Comparison of ENCODE assay signal across 7 cellular contexts in the genomic region with DNA sequence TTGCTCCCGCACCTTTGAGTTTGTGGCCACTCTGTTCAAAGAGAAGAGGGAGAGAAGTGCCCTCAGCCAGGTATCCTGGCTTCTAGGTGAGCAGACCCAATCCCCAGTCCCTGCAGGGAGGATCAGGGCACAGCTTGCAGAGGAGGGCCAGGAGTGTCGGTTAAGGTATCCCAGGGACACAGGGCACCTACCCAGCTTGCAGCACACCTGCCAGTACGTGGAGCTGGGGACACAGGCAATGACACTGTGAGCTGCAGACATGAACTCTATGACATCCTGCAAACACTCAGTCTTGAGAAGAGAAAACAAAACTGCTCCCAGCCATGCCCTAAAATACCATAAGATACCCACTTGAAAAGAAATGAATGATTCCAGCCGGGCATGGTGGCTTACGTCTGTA. TPM values are rescaled to one million over a fixed set of nuclear protein-coding genes. Genes with fewer than 3 reads are reported as not detected.
DNase-seq lines count a peak whose midpoint lies in the region; ATAC-seq, FAIRE-seq and TF ChIP-seq lines count a peak whose summit lies in the region.
"Not testable (repeated sequence)": the region's sequence is repeated elsewhere in the genome, so short reads cannot be mapped to it uniquely, and the experiment has no call there.

No MANE protein-coding gene starts in this region.

- in situ Hi-C loops in HepG2 (cut with HindIII; ENCODE audit: extremely low pct_ligation_motif_present, low pct_unique_long_range_greater_than_20kb) = not testable (repeated sequence)

- intact Hi-C loops in Caco-2 (cut with micrococcal nuclease; ENCODE audit: unreplicated experiment); prostate gland (cut with DNase I): not testable (repeated sequence)
- intact Hi-C loops in HepG2 (cut with micrococcal nuclease; ENCODE audit: unreplicated experiment) = loop anchor here (10.0 kb wide), 1 partner anchor 1748 kb away; a partner anchor contains a TSS

- H2AFZ ChIP-seq in HepG2 (ENCODE audit: low read length) = not testable (repeated sequence)

- POLR2A ChIA-PET in Caco-2 (lab: Charles Lee) = not testable (repeated sequence)
- POLR2A ChIA-PET in HEK293 (lab: Yijun Ruan, JAX) = interaction anchor here (0.5 kb wide), 1 partner anchor 9 kb away, joined by 3 read pairs; no protein-coding TSS in a partner anchor
- POLR2A ChIA-PET in WTC11 (lab: Charles Lee) = interaction anchor here (0.7 kb wide), 1 partner anchor 557 kb away, joined by 5 read pairs; no protein-coding TSS in a partner anchor
- POLR2A ChIA-PET in HepG2 (lab: Yijun Ruan, JAX) = interaction anchor here (3.7 kb wide), 1 partner anchor 13 kb away, joined by 53 read pairs; no protein-coding TSS in a partner anchor

- H3K79me2 ChIP-seq in HepG2 (ENCODE audit: insufficient read depth, low read length) = peaks cover 33% of the 10 kb centered on the region

- not testable (repeated sequence) for H3K27me3 ChIP-seq in Caco-2 (replicated peaks; ENCODE audit: control insufficient read depth, insufficient read depth, low read length); HepG2 (ENCODE audit: control insufficient read depth in 1 of 2, insufficient read depth in 2 of 2, low read length in 2 of 2); prostate gland (replicated peaks; ENCODE audit: insufficient read depth)

- not testable (repeated sequence) for FAIRE-seq in HepG2 (lab: Jason Lieb, UNC)

- WGBS in HepG2 (ENCODE audit: low lambda C conversion rate) = 85% methylated on average over 5 of the region's 5 CpGs
- 82% methylated on average over 5 of the region's 5 CpGs for WGBS in prostate gland

- peak overlapping the region; percentile 64 for H3K4me2 ChIP-seq in HepG2 (ENCODE audit: low read depth, low read length)

- not testable (repeated sequence) for H3K4me1 ChIP-seq in Caco-2; HEK293 (ENCODE audit: control insufficient read depth, insufficient read depth, low read length); prostate gland (replicated peaks)
- peaks cover 48% of the 10 kb centered on the region for H3K4me1 ChIP-seq in HepG2 (ENCODE audit: insufficient read depth, low read length)

- TF ChIP-seq RAD21 in HepG2 (CRISPR knock-in tag; IDR thresholded peaks at IDR 0.05) = not testable (repeated sequence)

- not testable (repeated sequence) for TF ChIP-seq EP300 in HepG2 (IDR thresholded peaks at IDR 0.05; ENCODE audit: low read depth in 2 of 2, low read length in 2 of 2); HepG2 (CRISPR knock-in tag; IDR thresholded peaks at IDR 0.05; ENCODE audit: borderline replicate concordance)

- H3K4me3 ChIP-seq in Caco-2 (ENCODE audit: low read depth, low read length); HEK293 (ENCODE audit: low read depth, low read length); prostate gland: not testable (repeated sequence)
- H3K4me3 ChIP-seq in HepG2 (replicated peaks in 1 of 3; ENCODE audit: insufficient read depth in 1 of 3, low read depth in 2 of 3, low read length in 3 of 3) = peak overlapping the region in 1 of 3 experiments; percentile 50; a peak in 1 of 6 replicates

- H3K27ac ChIP-seq in 22Rv1 (peak overlapping the region; percentile 80), HEK293 (ENCODE audit: extremely low read depth, low read depth, low read length) (0 out of 2 replicates have a peak overlapping the region, but pooled peaks have one; percentile 24), HepG2 (ENCODE audit: extremely low read length, insufficient read depth, low read length) (peak overlapping the region; percentile 66), prostate gland (peak overlapping the region; percentile 73 to 87)

- H4K20me1 ChIP-seq in HepG2 (ENCODE audit: insufficient read depth, low read length) = not testable (repeated sequence)

- H3K36me3 ChIP-seq in Caco-2 (ENCODE audit: control insufficient read depth, insufficient read depth, low read length); prostate gland: not testable (repeated sequence)
- peaks cover 7 to 53% of the 10 kb centered on the region in 2 experiments for H3K36me3 ChIP-seq in HEK293 (ENCODE audit: control insufficient read depth in 2 of 2, insufficient read depth in 1 of 2, low read length in 2 of 2)
- H3K36me3 ChIP-seq in HepG2 (replicated peaks in 1 of 2; ENCODE audit: control insufficient read depth in 1 of 2, insufficient read depth in 2 of 2, low read length in 2 of 2) = peaks cover 14 to 16% of the 10 kb centered on the region in 2 experiments; a peak in 4 of 5 replicates

- peaks cover 90% of the 10 kb centered on the region for H3K36me3 Mint-ChIP-seq in Caco-2 (ENCODE audit: insufficient read depth, unreplicated experiment)
- H3K36me3 Mint-ChIP-seq in WTC11 = peaks cover 58% of the 10 kb centered on the region
- not testable (repeated sequence) for H3K36me3 Mint-ChIP-seq in type B pancreatic cell

- H3K4me3 Mint-ChIP-seq in Caco-2 (ENCODE audit: unreplicated experiment); WTC11; type B pancreatic cell: not testable (repeated sequence)

- H3K4me1 Mint-ChIP-seq in Caco-2 (ENCODE audit: low read depth, unreplicated experiment); type B pancreatic cell (ENCODE audit: unreplicated experiment): not testable (repeated sequence)
- H3K4me1 Mint-ChIP-seq in WTC11 = peaks cover 27% of the 10 kb centered on the region

- TF ChIP-seq POLR2A in HepG2 (IDR thresholded peaks at IDR 0.05; ENCODE audit: insufficient read depth in 1 of 2, low read depth in 2 of 2, low read length in 2 of 2); prostate gland (IDR thresholded peaks at IDR 0.05): not testable (repeated sequence)

- not testable (repeated sequence) for BruUV-seq in Caco-2 (replicated peaks; lab: Mats Ljungman, UMichigan); HepG2 (replicated peaks; lab: Mats Ljungman, UMichigan)

- not testable (repeated sequence) for DNase-seq in Caco-2; WTC11 (ENCODE audit: low spot score); HepG2 (ENCODE audit: low spot score); prostate gland (ENCODE audit: low spot score); type B pancreatic cell (ENCODE audit: extremely low spot score, unreplicated experiment)

- CTCF ChIA-PET in Caco-2 (lab: Charles Lee); WTC11 (lab: Charles Lee); HepG2 (lab: Yijun Ruan, JAX; ENCODE audit: low intra/inter-chr PET ratio, low total read pairs): not testable (repeated sequence)
- CTCF ChIA-PET in HEK293 (lab: Yijun Ruan, JAX) = interaction anchor here (0.9 kb wide), 1 partner anchor 51 kb away, joined by 3 read pairs; no protein-coding TSS in a partner anchor

- H3K27me3 Mint-ChIP-seq in Caco-2 (ENCODE audit: insufficient read depth, unreplicated experiment); WTC11 (ENCODE audit: low read depth); type B pancreatic cell: not testable (repeated sequence)

- H3K9me3 Mint-ChIP-seq in Caco-2 (ENCODE audit: unreplicated experiment) = peaks cover 22% of the 10 kb centered on the region
- peaks cover 24% of the 10 kb centered on the region for H3K9me3 Mint-ChIP-seq in WTC11
- not testable (repeated sequence) for H3K9me3 Mint-ChIP-seq in type B pancreatic cell

- H3K9me3 ChIP-seq in Caco-2 (peaks cover 13% of the 10 kb centered on the region; the same call in 1 of the 2 replicates), HEK293 (ENCODE audit: control insufficient read depth, insufficient read depth, low read depth, low read length) (peaks cover 12% of the 10 kb centered on the region)
- not testable (repeated sequence) for H3K9me3 ChIP-seq in HepG2 (ENCODE audit: low read length); prostate gland

- ATAC-seq in WTC11, HepG2: not testable (repeated sequence)

- H3K27ac Mint-ChIP-seq in Caco-2 (ENCODE audit: unreplicated experiment) (peak overlapping the region; percentile 83), WTC11 (peak overlapping the region; percentile 86), type B pancreatic cell (peak overlapping the region; percentile 64)

- peak overlapping the region; percentile 56 for H3K9ac ChIP-seq in HepG2 (ENCODE audit: insufficient read depth, low read depth, low read length)

- TF ChIP-seq CTCF in 22Rv1 (IDR thresholded peaks at IDR 0.05); Caco-2 (IDR thresholded peaks at IDR 0.05; ENCODE audit: insufficient read depth in 1 of 2, low read depth in 1 of 2, low read length in 1 of 2, severe bottlenecking in 1 of 2, unreplicated experiment in 1 of 2); HEK293 (tag by site-specific recombination; IDR thresholded peaks at IDR 0.05); WTC11 (IDR thresholded peaks at IDR 0.05); HepG2 (CRISPR knock-in tag; IDR thresholded peaks at IDR 0.05); prostate gland (IDR thresholded peaks at IDR 0.05); type B pancreatic cell (conservative IDR thresholded peaks at IDR 0.05): not testable (repeated sequence)

RNA-seq across cellular contexts. Expression of a gene that starts 38.1 kb away (rescaled TPM):
- total RNA-seq in Caco-2 (2022) = 69.5 and 78.5 TPM in 2 replicates
- 21.1 to 26.5 TPM (median 25.8 TPM) in 3 replicates for total RNA-seq in WTC11 (2021)
- 20.3 and 21.6 TPM in 2 replicates for total RNA-seq in HepG2 (2016; rRNA removed; fragmentation: Illumina TruSeq; extraction: Trizol)
- 2.9 and 3.0 TPM in 2 replicates for total RNA-seq in HepG2 (2016; cell fraction: cytosol; rRNA removed; fragmentation: Illumina TruSeq; extraction: Trizol; ENCODE audit: low read depth)
- total RNA-seq in HepG2 (2016; cell fraction: insoluble cytoplasmic fraction; rRNA removed; fragmentation: Illumina TruSeq; extraction: Trizol) = 17.5 and 20.5 TPM in 2 replicates
- total RNA-seq in HepG2 (2016; cell fraction: membrane; rRNA removed; fragmentation: Illumina TruSeq; extraction: Trizol) = 6.8 and 7.0 TPM in 2 replicates
- total RNA-seq in HepG2 (2016; cell fraction: nucleus; rRNA removed; fragmentation: Illumina TruSeq; extraction: Trizol) = 12.4 and 14.1 TPM in 2 replicates
- polyA plus RNA-seq in HepG2 (2011; rRNA removed) = 46.6 and 48.0 TPM in 2 replicates
- 45.4 and 46.7 TPM in 2 replicates for polyA plus RNA-seq in HepG2 (2011; cell fraction: cytosol; rRNA removed)
- polyA plus RNA-seq in HepG2 (2011; cell fraction: nucleus; rRNA removed) = 28.4 and 30.4 TPM in 2 replicates
- 35.2 and 42.3 TPM in 2 replicates for polyA plus RNA-seq in HepG2 (2012)
- 0.79 and 0.82 TPM in 2 replicates for polyA plus RNA-seq in HepG2 (2016; cell fraction: cytosol; fragmentation: Illumina TruSeq; extraction: Trizol; ENCODE audit: low read depth)
- 20.4 and 24.3 TPM in 2 replicates for polyA plus RNA-seq in HepG2 (2016; cell fraction: insoluble cytoplasmic fraction; fragmentation: Illumina TruSeq; extraction: Trizol; ENCODE audit: low read depth)
- 2.7 and 3.3 TPM in 2 replicates for polyA plus RNA-seq in HepG2 (2016; cell fraction: membrane; fragmentation: Illumina TruSeq; extraction: Trizol; ENCODE audit: low read depth)
- polyA plus RNA-seq in HepG2 (2016; cell fraction: nucleus; fragmentation: Illumina TruSeq; extraction: Trizol; ENCODE audit: insufficient read depth, low read depth) = 17.9 and 19.2 TPM in 2 replicates
- polyA minus RNA-seq in HepG2 (2011; rRNA and poly(A)+ RNA removed; ENCODE audit: low replicate concordance) = 40.5 and 85.7 TPM in 2 replicates
- polyA minus RNA-seq in HepG2 (2011; cell fraction: cytosol; rRNA and poly(A)+ RNA removed) = 49.3 and 53.6 TPM in 2 replicates
- 29.4 and 36.8 TPM in 2 replicates for polyA minus RNA-seq in HepG2 (2011; cell fraction: nucleus; rRNA and poly(A)+ RNA removed)
- total RNA-seq in prostate gland = 10 to 100 TPM; 46.2 to 95.0 TPM
- 31.6 and 81.6 TPM in 2 replicates for total RNA-seq in type B pancreatic cell (ENCODE audit: low replicate concordance)

RNA-seq across cellular contexts. Expression of a gene that starts 54.4 kb away (rescaled TPM):
- total RNA-seq in Caco-2 (2022) (16.1 and 17.1 TPM in 2 replicates), WTC11 (2021) (8.6 to 10.7 TPM (median 9.3 TPM) in 3 replicates), HepG2 (2016; rRNA removed; fragmentation: Illumina TruSeq; extraction: Trizol) (6.8 and 8.8 TPM in 2 replicates), prostate gland (10 to 100 TPM in 1 of 2 donors, 1 to 10 TPM in 1; 7.9 to 12.2 TPM), type B pancreatic cell (ENCODE audit: low replicate concordance) (12.2 and 12.6 TPM in 2 replicates)
- total RNA-seq in HepG2 (2016; cell fraction: cytosol; rRNA removed; fragmentation: Illumina TruSeq; extraction: Trizol; ENCODE audit: low read depth) = 3.5 and 3.6 TPM in 2 replicates
- 6.7 and 8.0 TPM in 2 replicates for total RNA-seq in HepG2 (2016; cell fraction: insoluble cytoplasmic fraction; rRNA removed; fragmentation: Illumina TruSeq; extraction: Trizol)
- total RNA-seq in HepG2 (2016; cell fraction: membrane; rRNA removed; fragmentation: Illumina TruSeq; extraction: Trizol) = 3.0 and 3.3 TPM in 2 replicates
- 8.0 and 9.4 TPM in 2 replicates for total RNA-seq in HepG2 (2016; cell fraction: nucleus; rRNA removed; fragmentation: Illumina TruSeq; extraction: Trizol)
- polyA plus RNA-seq in HepG2 (2011; rRNA removed) = 6.4 and 6.9 TPM in 2 replicates
- polyA plus RNA-seq in HepG2 (2011; cell fraction: cytosol; rRNA removed) = 4.7 and 4.9 TPM in 2 replicates
- polyA plus RNA-seq in HepG2 (2011; cell fraction: nucleus; rRNA removed) = 6.1 and 8.1 TPM in 2 replicates
- 5.3 and 5.8 TPM in 2 replicates for polyA plus RNA-seq in HepG2 (2012)
- polyA plus RNA-seq in HepG2 (2016; cell fraction: cytosol; fragmentation: Illumina TruSeq; extraction: Trizol; ENCODE audit: low read depth) = 0.41 and 0.49 TPM in 2 replicates
- 9.9 and 11.1 TPM in 2 replicates for polyA plus RNA-seq in HepG2 (2016; cell fraction: insoluble cytoplasmic fraction; fragmentation: Illumina TruSeq; extraction: Trizol; ENCODE audit: low read depth)
- polyA plus RNA-seq in HepG2 (2016; cell fraction: membrane; fragmentation: Illumina TruSeq; extraction: Trizol; ENCODE audit: low read depth) = 1.2 and 1.4 TPM in 2 replicates
- polyA plus RNA-seq in HepG2 (2016; cell fraction: nucleus; fragmentation: Illumina TruSeq; extraction: Trizol; ENCODE audit: insufficient read depth, low read depth) = 12.3 and 13.0 TPM in 2 replicates
- 8.9 and 26.0 TPM in 2 replicates for polyA minus RNA-seq in HepG2 (2011; rRNA and poly(A)+ RNA removed; ENCODE audit: low replicate concordance)
- 4.7 and 6.5 TPM in 2 replicates for polyA minus RNA-seq in HepG2 (2011; cell fraction: cytosol; rRNA and poly(A)+ RNA removed)
- polyA minus RNA-seq in HepG2 (2011; cell fraction: nucleus; rRNA and poly(A)+ RNA removed) = 10.9 and 12.7 TPM in 2 replicates

RNA-seq across cellular contexts. Expression of a gene that starts 54.6 kb away (rescaled TPM):
- total RNA-seq in Caco-2 (2022) (9.6 and 12.0 TPM in 2 replicates), WTC11 (2021) (5.2 to 6.2 TPM (median 5.3 TPM) in 3 replicates), HepG2 (2016; rRNA removed; fragmentation: Illumina TruSeq; extraction: Trizol) (6.0 and 10.0 TPM in 2 replicates), prostate gland (1 to 10 TPM; 4.3 to 8.3 TPM), type B pancreatic cell (ENCODE audit: low replicate concordance) (4.3 and 4.5 TPM in 2 replicates)
- total RNA-seq in HepG2 (2016; cell fraction: cytosol; rRNA removed; fragmentation: Illumina TruSeq; extraction: Trizol; ENCODE audit: low read depth) = 4.8 and 5.8 TPM in 2 replicates
- total RNA-seq in HepG2 (2016; cell fraction: insoluble cytoplasmic fraction; rRNA removed; fragmentation: Illumina TruSeq; extraction: Trizol) = 7.0 and 10.1 TPM in 2 replicates
- 8.7 and 9.8 TPM in 2 replicates for total RNA-seq in HepG2 (2016; cell fraction: membrane; rRNA removed; fragmentation: Illumina TruSeq; extraction: Trizol)
- 1.6 and 2.2 TPM in 2 replicates for total RNA-seq in HepG2 (2016; cell fraction: nucleus; rRNA removed; fragmentation: Illumina TruSeq; extraction: Trizol)
- polyA plus RNA-seq in HepG2 (2011; rRNA removed) = 1.5 and 2.3 TPM in 2 replicates
- polyA plus RNA-seq in HepG2 (2011; cell fraction: cytosol; rRNA removed) = 2.2 and 2.3 TPM in 2 replicates
- polyA plus RNA-seq in HepG2 (2011; cell fraction: nucleus; rRNA removed) = 0.55 and 0.98 TPM in 2 replicates
- 1.2 and 1.4 TPM in 2 replicates for polyA plus RNA-seq in HepG2 (2012)
- polyA plus RNA-seq in HepG2 (2016; cell fraction: cytosol; fragmentation: Illumina TruSeq; extraction: Trizol; ENCODE audit: low read depth) = 5.1 and 6.8 TPM in 2 replicates
- polyA plus RNA-seq in HepG2 (2016; cell fraction: insoluble cytoplasmic fraction; fragmentation: Illumina TruSeq; extraction: Trizol; ENCODE audit: low read depth) = 11.3 and 14.8 TPM in 2 replicates
- 9.8 and 9.9 TPM in 2 replicates for polyA plus RNA-seq in HepG2 (2016; cell fraction: membrane; fragmentation: Illumina TruSeq; extraction: Trizol; ENCODE audit: low read depth)
- 4.0 and 5.4 TPM in 2 replicates for polyA plus RNA-seq in HepG2 (2016; cell fraction: nucleus; fragmentation: Illumina TruSeq; extraction: Trizol; ENCODE audit: insufficient read depth, low read depth)
- 3.2 and 11.0 TPM in 2 replicates for polyA minus RNA-seq in HepG2 (2011; rRNA and poly(A)+ RNA removed; ENCODE audit: low replicate concordance)
- polyA minus RNA-seq in HepG2 (2011; cell fraction: cytosol; rRNA and poly(A)+ RNA removed) = 0.69 and 3.0 TPM in 2 replicates
- 0.39 and 0.99 TPM in 2 replicates for polyA minus RNA-seq in HepG2 (2011; cell fraction: nucleus; rRNA and poly(A)+ RNA removed)

RNA-seq across cellular contexts. Expression of a gene that starts 54.8 kb away (rescaled TPM):
- total RNA-seq in Caco-2 (2022) = 14.5 and 17.3 TPM in 2 replicates
- 21.1 to 22.5 TPM (median 21.6 TPM) in 3 replicates for total RNA-seq in WTC11 (2021)
- 10.9 and 13.1 TPM in 2 replicates for total RNA-seq in HepG2 (2016; rRNA removed; fragmentation: Illumina TruSeq; extraction: Trizol)
- 4.3 and 4.8 TPM in 2 replicates for total RNA-seq in HepG2 (2016; cell fraction: cytosol; rRNA removed; fragmentation: Illumina TruSeq; extraction: Trizol; ENCODE audit: low read depth)
- 10.2 and 12.0 TPM in 2 replicates for total RNA-seq in HepG2 (2016; cell fraction: insoluble cytoplasmic fraction; rRNA removed; fragmentation: Illumina TruSeq; extraction: Trizol)
- total RNA-seq in HepG2 (2016; cell fraction: membrane; rRNA removed; fragmentation: Illumina TruSeq; extraction: Trizol) = 4.7 and 5.4 TPM in 2 replicates
- total RNA-seq in HepG2 (2016; cell fraction: nucleus; rRNA removed; fragmentation: Illumina TruSeq; extraction: Trizol) = 9.8 and 10.4 TPM in 2 replicates
- 7.2 TPM in 2 replicates for polyA plus RNA-seq in HepG2 (2011; rRNA removed)
- 5.6 and 7.1 TPM in 2 replicates for polyA plus RNA-seq in HepG2 (2011; cell fraction: cytosol; rRNA removed)
- 10.3 and 11.4 TPM in 2 replicates for polyA plus RNA-seq in HepG2 (2011; cell fraction: nucleus; rRNA removed)
- 4.9 and 6.0 TPM in 2 replicates for polyA plus RNA-seq in HepG2 (2012)
- polyA plus RNA-seq in HepG2 (2016; cell fraction: cytosol; fragmentation: Illumina TruSeq; extraction: Trizol; ENCODE audit: low read depth) = 0.95 and 1.2 TPM in 2 replicates
- 11.5 and 14.4 TPM in 2 replicates for polyA plus RNA-seq in HepG2 (2016; cell fraction: insoluble cytoplasmic fraction; fragmentation: Illumina TruSeq; extraction: Trizol; ENCODE audit: low read depth)
- 3.3 and 3.6 TPM in 2 replicates for polyA plus RNA-seq in HepG2 (2016; cell fraction: membrane; fragmentation: Illumina TruSeq; extraction: Trizol; ENCODE audit: low read depth)
- polyA plus RNA-seq in HepG2 (2016; cell fraction: nucleus; fragmentation: Illumina TruSeq; extraction: Trizol; ENCODE audit: insufficient read depth, low read depth) = 12.4 and 13.4 TPM in 2 replicates
- polyA minus RNA-seq in HepG2 (2011; rRNA and poly(A)+ RNA removed; ENCODE audit: low replicate concordance) = 18.4 and 43.4 TPM in 2 replicates
- 2.5 and 3.1 TPM in 2 replicates for polyA minus RNA-seq in HepG2 (2011; cell fraction: cytosol; rRNA and poly(A)+ RNA removed)
- 11.7 and 12.4 TPM in 2 replicates for polyA minus RNA-seq in HepG2 (2011; cell fraction: nucleus; rRNA and poly(A)+ RNA removed)
- total RNA-seq in prostate gland = 10 to 100 TPM; 19.3 to 20.6 TPM
- 29.1 and 37.7 TPM in 2 replicates for total RNA-seq in type B pancreatic cell (ENCODE audit: low replicate concordance)

Comparison
In these comparisons a context has a peak if more than half of its experiments do, and no peak if none do; other contexts are left out.
1. H3K27ac ChIP-seq: peak in every context shown above with its lines; median percentile 80 in 22Rv1; 80 in prostate gland; 66 in HepG2; 24 in HEK293.